ENCODE assay signal across 31 cellular contexts in the genomic region with DNA sequence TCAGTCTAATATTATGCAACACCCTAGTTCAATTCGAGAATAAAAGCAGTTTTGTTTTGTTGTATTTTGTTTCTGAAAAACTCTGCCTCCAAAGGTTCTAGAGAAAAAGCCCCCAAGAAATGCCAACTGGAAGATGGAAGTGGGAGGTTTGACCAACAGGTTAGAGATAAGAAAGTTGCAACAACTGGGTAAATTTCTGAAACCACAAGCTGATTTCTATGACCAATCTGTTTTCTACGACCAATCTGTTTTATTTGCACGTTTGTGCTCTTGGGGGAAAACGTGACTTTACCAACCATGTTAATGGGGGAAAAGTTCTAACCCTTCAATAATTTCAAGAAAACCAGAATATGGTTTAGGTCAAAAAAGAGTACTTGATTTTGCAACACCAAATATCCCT.
"Had no signal": no experiment of that assay in that cellular context is flagged by ENCODE, and none has a peak within 500 bp of the region (broad histone marks: within the 10 kb centered on the region; RNA-seq: fewer than 3 reads in every experiment).

No MANE protein-coding gene starts in this region.

- H3K36me3 Mint-ChIP-seq: activated naive CD4-positive, alpha-beta T cell treated with anti-CD3 and anti-CD28 coated beads, Interleukin-2, amount 10 ng/mL, durations not matched to agents 7 days and 5 days; activated naive CD4-positive, alpha-beta T cell treated with anti-CD3 and anti-CD28 coated beads, Interleukin-2, amount 50 U/mL, for 72 hours; activated naive CD8-positive, alpha-beta T cell treated with anti-CD3 and anti-CD28 coated beads, Interleukin-2, amount 10 ng/mL, durations not matched to agents 7 days and 5 days had no signal

- H3K27ac Mint-ChIP-seq: activated B cell treated with CpG ODN at 0.5 μM for 24 hours; activated CD8-positive, alpha-beta T cell treated with anti-CD3 and anti-CD28 coated beads for 36 hours; activated naive CD4-positive, alpha-beta T cell treated with anti-CD3 and anti-CD28 coated beads, Interleukin-2, amount 10 ng/mL, durations not matched to agents 7 days and 5 days; activated naive CD4-positive, alpha-beta T cell treated with anti-CD3 and anti-CD28 coated beads, Interleukin-2, amount 50 U/mL, for 72 hours; activated naive CD8-positive, alpha-beta T cell treated with anti-CD3 and anti-CD28 coated beads, Interleukin-2, amount 10 ng/mL, durations not matched to agents 7 days and 5 days; activated T-helper 1 cell treated with anti-CD3 and anti-CD28 coated beads, Interleukin-12 subunit alpha, Interleukin-12 subunit beta, Interleukin-2, Interleukin-4 antibody, amounts not matched to agents 30 ng/mL and 10 ng/mL and 1 ng/mL, durations not matched to agents 14 hours and 24 hours and 36 hours; activated T-helper 2 cell treated with anti-CD3 and anti-CD28 coated beads, Interferon-gamma antibody, Interleukin-2, Interleukin-4, amounts not matched to agents 10 μg/mL and 5 μg/mL and 100 μg/mL, durations not matched to agents 14 hours and 24 hours and 36 hours; effector memory CD8-positive, alpha-beta T cell; T-helper 17 cell; T-helper 2 cell treated with Interferon-gamma antibody and Interleukin-4, amounts not matched to agents 5 μg/mL and 100 μg/mL, for 36 hours had no signal

- H3K4me2 ChIP-seq: hepatocyte had no signal

- H3K79me2 ChIP-seq: hepatocyte had no signal

- H3K4me1 ChIP-seq: gastroesophageal sphincter, heart right ventricle had no signal

- H3K27me3 Mint-ChIP-seq: activated B cell treated with CpG ODN at 0.5 μM for 24 hours had no signal

- H3K4me3 Mint-ChIP-seq: activated B cell treated with CpG ODN at 0.5 μM for 24 hours; activated CD8-positive, alpha-beta T cell treated with anti-CD3 and anti-CD28 coated beads for 36 hours; activated naive CD4-positive, alpha-beta T cell treated with anti-CD3 and anti-CD28 coated beads, Interleukin-2, amount 10 ng/mL, durations not matched to agents 7 days and 5 days; activated naive CD8-positive, alpha-beta T cell treated with anti-CD3 and anti-CD28 coated beads, Interleukin-2, amount 10 ng/mL, durations not matched to agents 7 days and 5 days; activated T-helper 1 cell treated with anti-CD3 and anti-CD28 coated beads, Interleukin-12 subunit alpha, Interleukin-12 subunit beta, Interleukin-2, Interleukin-4 antibody, amounts not matched to agents 30 ng/mL and 10 ng/mL and 1 ng/mL, durations not matched to agents 14 hours and 24 hours and 36 hours; central memory CD8-positive, alpha-beta T cell; effector memory CD8-positive, alpha-beta T cell; T-helper 17 cell; T-helper 2 cell treated with Interferon-gamma antibody and Interleukin-4, amounts not matched to agents 5 μg/mL and 100 μg/mL, for 36 hours had no signal

- H3K9me3 Mint-ChIP-seq: activated B cell treated with CpG ODN at 0.5 μM for 24 hours; activated CD8-positive, alpha-beta T cell treated with anti-CD3 and anti-CD28 coated beads for 36 hours; activated naive CD4-positive, alpha-beta T cell treated with anti-CD3 and anti-CD28 coated beads, Interleukin-2, amount 10 ng/mL, durations not matched to agents 7 days and 5 days; activated naive CD4-positive, alpha-beta T cell treated with anti-CD3 and anti-CD28 coated beads, Interleukin-2, amount 50 U/mL, for 72 hours; activated naive CD8-positive, alpha-beta T cell treated with anti-CD3 and anti-CD28 coated beads, Interleukin-2, amount 10 ng/mL, durations not matched to agents 7 days and 5 days; activated T-helper 1 cell treated with anti-CD3 and anti-CD28 coated beads, Interleukin-12 subunit alpha, Interleukin-12 subunit beta, Interleukin-2, Interleukin-4 antibody, amounts not matched to agents 30 ng/mL and 10 ng/mL and 1 ng/mL, durations not matched to agents 14 hours and 24 hours and 36 hours; activated T-helper 2 cell treated with anti-CD3 and anti-CD28 coated beads, Interferon-gamma antibody, Interleukin-2, Interleukin-4, amounts not matched to agents 10 μg/mL and 5 μg/mL and 100 μg/mL, durations not matched to agents 14 hours and 24 hours and 36 hours; central memory CD8-positive, alpha-beta T cell; effector memory CD8-positive, alpha-beta T cell; T-helper 2 cell treated with Interferon-gamma antibody and Interleukin-4, amounts not matched to agents 5 μg/mL and 100 μg/mL, for 36 hours had no signal

- H3K9me3 ChIP-seq: gastroesophageal sphincter, heart right ventricle had no signal

- H3K4me3 ChIP-seq: gastroesophageal sphincter, heart right ventricle, hepatocyte had no signal

- DNase-seq: activated B cell treated with CpG ODN at 0.5 μM for 24 hours; activated CD4-positive, alpha-beta T cell treated with anti-CD3 and anti-CD28 coated beads for 48 hours; activated CD4-positive, alpha-beta T cell treated with anti-CD3 and anti-CD28 coated beads, Interleukin-2, amount 50 U/mL, for 1 hour; activated CD4-positive, alpha-beta T cell treated with anti-CD3 and anti-CD28 coated beads, Interleukin-2, amount 50 U/mL, for 48 hours; activated CD8-positive, alpha-beta memory T cell treated with anti-CD3 and anti-CD28 coated beads for 24 hours; activated CD8-positive, alpha-beta T cell treated with anti-CD3 and anti-CD28 coated beads for 36 hours; activated effector memory CD4-positive, alpha-beta T cell treated with anti-CD3 and anti-CD28 coated beads, Interleukin-2, amount 50 U/mL, for 16 hours; activated naive CD4-positive, alpha-beta T cell treated with anti-CD3 and anti-CD28 coated beads, Interleukin-2, amount 10 ng/mL, durations not matched to agents 7 days and 5 days; activated naive CD8-positive, alpha-beta T cell treated with anti-CD3 and anti-CD28 coated beads, Interleukin-2, amount 10 ng/mL, durations not matched to agents 7 days and 5 days; activated T-cell treated with anti-CD3 and anti-CD28 coated beads, Interleukin-2, amount 50 U/mL, for 48 hours; amniotic stem cell; anterior cingulate cortex; brain microvascular endothelial cell; cortex of kidney; dermis blood vessel endothelial cell; effector CD4-positive, alpha-beta T cell; effector memory CD8-positive, alpha-beta T cell; foreskin melanocyte; heart right ventricle; T-helper 1 cell; T-helper 17 cell; T1000; WERI-Rb-1 had no signal

- H3K4me1 Mint-ChIP-seq: activated B cell treated with CpG ODN at 0.5 μM for 24 hours; activated naive CD4-positive, alpha-beta T cell treated with anti-CD3 and anti-CD28 coated beads, Interleukin-2, amount 10 ng/mL, durations not matched to agents 7 days and 5 days; activated naive CD8-positive, alpha-beta T cell treated with anti-CD3 and anti-CD28 coated beads, Interleukin-2, amount 10 ng/mL, durations not matched to agents 7 days and 5 days; central memory CD8-positive, alpha-beta T cell; T-helper 17 cell had no signal

- H3K36me3 ChIP-seq: brain microvascular endothelial cell, gastroesophageal sphincter, heart right ventricle, WERI-Rb-1 had no signal

- H3K27me3 ChIP-seq: brain microvascular endothelial cell, gastroesophageal sphincter, heart right ventricle, hepatocyte had no signal

- H2AFZ ChIP-seq: hepatocyte had no signal

- H3K27ac ChIP-seq: brain microvascular endothelial cell, epithelial cell of prostate, gastroesophageal sphincter, heart right ventricle, hepatocyte, WERI-Rb-1 had no signal
